18 cellular contexts compared by ENCODE assay signal in genomic region chr21:25938673-25939395, GRCh38.
DNase-seq lines count a peak whose midpoint lies in the region; ATAC-seq and TF ChIP-seq lines count a peak whose summit lies in the region.
"Had no signal": no experiment of that assay in that cellular context is flagged by ENCODE, and none has a peak within 500 bp of the region (broad histone marks: within the 10 kb centered on the region; RNA-seq: fewer than 3 reads in every experiment).

No MANE protein-coding gene starts in this region.

- no peaks in the 10 kb centered on the region for H3K27me3 Mint-ChIP-seq in neural crest cell (ENCODE audit: low read depth)
- H3K27me3 Mint-ChIP-seq: progenitor cell of endocrine pancreas had no signal

- H3K4me3 ChIP-seq in epithelial cell of esophagus (ENCODE audit: low read length), result no peak overlapping the region
- H3K4me3 ChIP-seq: Peyer's patch, transverse colon had no signal

- ATAC-seq in sciatic nerve, result no peak
- ATAC-seq: activated naive CD4-positive, alpha-beta T cell treated with anti-CD3 and anti-CD28 coated beads, Interleukin-2, amount 50 U/mL, for 72 hours had no signal

- peak overlapping the region; percentile 75 for H3K27ac Mint-ChIP-seq in neural crest cell (ENCODE audit: unreplicated experiment)
- H3K27ac Mint-ChIP-seq: activated naive CD4-positive, alpha-beta T cell treated with anti-CD3 and anti-CD28 coated beads, Interleukin-2, amount 50 U/mL, for 72 hours had no signal

- H3K4me1 Mint-ChIP-seq in neural crest cell, result peaks cover 12% of the 10 kb centered on the region

- DNase-seq in G401 (ENCODE audit: low spot score) (peak; percentile 66), NCI-H446 (lab: John Stamatoyannopoulos, UW) (peak; percentile 84 to 93), epithelial cell of esophagus (ENCODE audit: low read depth) (peak; percentile 30), neural crest cell (ENCODE audit: low read depth, low spot score) (no peak), NAMALWA (ENCODE audit: low spot score) (no peak), sciatic nerve (ENCODE audit: low spot score) (no peak), AG08395 (ENCODE audit: low spot score) (no peak)
- no peak for DNase-seq in activated CD8-positive, alpha-beta memory T cell treated with anti-CD3 and anti-CD28 coated beads, Interleukin-2, amount 50 U/mL, for 48 hours
- DNase-seq: activated CD4-positive, CD25-positive, alpha-beta regulatory T cell treated with anti-CD3 and anti-CD28 coated beads, Interleukin-2, amount 50 U/mL, for 72 hours; activated T-cell treated with anti-CD3 and anti-CD28 coated beads for 4 hours; cerebellar nuclear complex; DND-41; NCI-H510A treated with DMSO at 0.1 percent for 48 hours; Peyer's patch; SW 1271; transverse colon had no signal

- H3K36me3 Mint-ChIP-seq in neural crest cell (ENCODE audit: low read depth), result peaks cover 16% of the 10 kb centered on the region
- H3K36me3 Mint-ChIP-seq: activated naive CD4-positive, alpha-beta T cell treated with anti-CD3 and anti-CD28 coated beads, Interleukin-2, amount 50 U/mL, for 72 hours had no signal

- intact Hi-C loops in sciatic nerve (cut with DNase I), result no loop called here

- in situ Hi-C loops in G401 (cut with HindIII; ENCODE audit: low sequenced_read_pairs), result no loop called here

- peaks cover 2% of the 10 kb centered on the region for H3K9me3 Mint-ChIP-seq in neural crest cell
- H3K9me3 Mint-ChIP-seq: activated naive CD4-positive, alpha-beta T cell treated with anti-CD3 and anti-CD28 coated beads, Interleukin-2, amount 50 U/mL, for 72 hours had no signal

- TF ChIP-seq CTCF in epithelial cell of esophagus (IDR thresholded peaks at IDR 0.05; ENCODE audit: insufficient read depth, low read depth, low read length, missing control alignments) (no peak), neural crest cell (conservative IDR thresholded peaks at IDR 0.05) (no peak)

- no peak overlapping the region for H3K4me3 Mint-ChIP-seq in neural crest cell

Comparison
In these comparisons a context has a peak if more than half of its experiments do, and no peak if none do; other contexts are left out.
1. DNase-seq: peak in G401 (single experiment), NCI-H446 (2 of 2) and epithelial cell of esophagus (single experiment); none in neural crest cell (single experiment), NAMALWA (single experiment), sciatic nerve (single experiment), AG08395 (single experiment) and activated CD8-positive, alpha-beta memory T cell treated with anti-CD3 and anti-CD28 coated beads, Interleukin-2, amount 50 U/mL, for 48 hours (single experiment).